31 cellular contexts compared by ENCODE assay signal in the genomic region with DNA sequence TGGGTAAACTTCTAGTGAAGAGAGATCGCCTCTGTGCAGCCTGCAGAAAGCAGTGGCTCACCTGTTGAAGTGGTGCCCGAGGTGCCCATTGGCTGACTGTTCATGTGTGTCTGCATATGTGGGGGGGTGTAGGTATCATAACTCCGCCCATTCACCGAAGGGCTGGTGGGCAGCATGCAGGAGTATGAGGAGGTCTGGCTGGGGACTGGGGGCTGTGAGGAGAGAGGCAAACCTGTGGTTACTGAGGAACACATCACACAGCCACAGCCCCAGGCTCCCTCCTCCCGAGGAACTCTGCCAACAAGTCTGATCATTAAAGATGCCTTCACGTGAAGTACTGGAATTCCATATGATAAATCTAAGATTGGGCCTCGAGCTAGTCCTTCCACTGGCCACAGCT. TPM values are rescaled to one million over a fixed set of nuclear protein-coding genes. Genes with fewer than 3 reads are reported as not detected.
"Had no signal": no experiment of that assay in that cellular context is flagged by ENCODE, and none has a peak within 500 bp of the region (broad histone marks: within the 10 kb centered on the region; RNA-seq: fewer than 3 reads in every experiment).

No MANE protein-coding gene starts in this region.

- H3K9me3 ChIP-seq: pancreas, prostate gland, right lobe of liver, sigmoid colon, stomach, thoracic aorta, thyroid gland, tibial nerve, upper lobe of left lung, vagina had no signal

- H3K4me1 ChIP-seq: pancreas, prostate gland, right lobe of liver, stomach, thyroid gland, tibial nerve, upper lobe of left lung, vagina had no signal

- H3K27ac ChIP-seq: pancreas, prostate gland, right lobe of liver, sigmoid colon, stomach, thoracic aorta, thyroid gland, tibial nerve, upper lobe of left lung, vagina had no signal

- H3K4me1 Mint-ChIP-seq: naive thymus-derived CD8-positive, alpha-beta T cell; stimulated activated effector memory CD8-positive, alpha-beta T cell treated with anti-CD3 and anti-CD28 coated beads, Interleukin-12 subunit alpha, Interleukin-12 subunit beta, amount 100 ng/mL, for 72 hours; stimulated activated naive B cell treated with anti-CD40 and anti-IgM and Interleukin-4, amounts not matched to agents 10 μg/mL and 1 μg/mL and 100 μg/mL, for 72 hours had no signal

- H3K27ac Mint-ChIP-seq: natural killer cell treated with Interleukin-12 subunit alpha and Interleukin-12 subunit beta and Interleukin-15 and Interleukin-18, amount 100 ng/mL, for 72 hours; nephron progenitor cell; stimulated activated effector memory CD8-positive, alpha-beta T cell treated with anti-CD3 and anti-CD28 coated beads, Interleukin-12 subunit alpha, Interleukin-12 subunit beta, amount 100 ng/mL, for 72 hours; stimulated activated naive B cell treated with anti-CD40 and anti-IgM and Interleukin-4, amounts not matched to agents 10 μg/mL and 1 μg/mL and 100 μg/mL, for 72 hours; stimulated activated naive CD8-positive, alpha-beta T cell treated with anti-CD3 and anti-CD28 coated beads, Interleukin-15, Interleukin-2, amounts not matched to agents 100 ng/mL and 50 ng/mL, for 24 hours had no signal

- DNase-seq: naive thymus-derived CD8-positive, alpha-beta T cell; nephron progenitor cell; occipital lobe; pancreas; right cardiac atrium; right lobe of liver; sigmoid colon; small intestine; stimulated activated CD4-positive, alpha-beta T cell treated with anti-CD3 and anti-CD28 coated beads, Interleukin-15, amount 100 ng/mL, for 24 hours; stimulated activated CD4-positive, alpha-beta T cell treated with anti-CD3 and anti-CD28 coated beads, Interleukin-2, amount 100 ng/mL, for 24 hours; stimulated activated CD4-positive, alpha-beta T cell treated with anti-CD3 and anti-CD28 coated beads, Interleukin-2, amount 100 ng/mL, for 48 hours; stimulated activated CD4-positive, alpha-beta T cell treated with anti-CD3 and anti-CD28 coated beads, Interleukin-4, amount 100 ng/mL, for 24 hours; stimulated activated naive B cell treated with anti-CD40 and anti-IgM and Interleukin-4, amounts not matched to agents 10 μg/mL and 1 μg/mL and 100 μg/mL, for 72 hours; stimulated activated naive CD4-positive, alpha-beta T cell treated with Interleukin-2 at 50 U/mL for 16 hours; stomach; thyroid gland; trophoblast cell; upper lobe of left lung had no signal

- H3K4me3 Mint-ChIP-seq: naive thymus-derived CD8-positive, alpha-beta T cell; natural killer cell treated with Interleukin-12 subunit alpha and Interleukin-12 subunit beta and Interleukin-15 and Interleukin-18, amount 100 ng/mL, for 72 hours; nephron progenitor cell; neural crest cell; stimulated activated effector memory CD8-positive, alpha-beta T cell treated with anti-CD3 and anti-CD28 coated beads, Interleukin-12 subunit alpha, Interleukin-12 subunit beta, amount 100 ng/mL, for 72 hours; stimulated activated naive B cell treated with anti-CD40 and anti-IgM and Interleukin-4, amounts not matched to agents 10 μg/mL and 1 μg/mL and 100 μg/mL, for 72 hours; stimulated activated naive CD8-positive, alpha-beta T cell treated with anti-CD3 and anti-CD28 coated beads, Interleukin-15, Interleukin-2, amounts not matched to agents 100 ng/mL and 50 ng/mL, for 24 hours had no signal

- H3K27me3 ChIP-seq: pancreas, right lobe of liver, upper lobe of left lung, vagina had no signal

- H3K9me3 Mint-ChIP-seq: natural killer cell treated with Interleukin-12 subunit alpha and Interleukin-12 subunit beta and Interleukin-15 and Interleukin-18, amount 100 ng/mL, for 72 hours; nephron progenitor cell; neural crest cell; stimulated activated effector memory CD8-positive, alpha-beta T cell treated with anti-CD3 and anti-CD28 coated beads, Interleukin-12 subunit alpha, Interleukin-12 subunit beta, amount 100 ng/mL, for 72 hours; stimulated activated naive B cell treated with anti-CD40 and anti-IgM and Interleukin-4, amounts not matched to agents 10 μg/mL and 1 μg/mL and 100 μg/mL, for 72 hours; stimulated activated naive CD8-positive, alpha-beta T cell treated with anti-CD3 and anti-CD28 coated beads, Interleukin-15, Interleukin-2, amounts not matched to agents 100 ng/mL and 50 ng/mL, for 24 hours had no signal

- H3K4me3 ChIP-seq: pancreas, prostate gland, right lobe of liver, sigmoid colon, stomach, thoracic aorta, thyroid gland, tibial nerve, upper lobe of left lung, vagina had no signal

- H3K36me3 ChIP-seq: pancreas, prostate gland, right lobe of liver, sigmoid colon, stomach, thyroid gland, upper lobe of left lung, vagina had no signal

- H3K36me3 Mint-ChIP-seq: natural killer cell treated with Interleukin-12 subunit alpha and Interleukin-12 subunit beta and Interleukin-15 and Interleukin-18, amount 100 ng/mL, for 72 hours; stimulated activated effector memory CD8-positive, alpha-beta T cell treated with anti-CD3 and anti-CD28 coated beads, Interleukin-12 subunit alpha, Interleukin-12 subunit beta, amount 100 ng/mL, for 72 hours had no signal

RNA-seq across cellular contexts. Expression of a gene that starts 20.5 kb away (rescaled TPM):
- total RNA-seq: naive thymus-derived CD8-positive, alpha-beta T cell; natural killer cell treated with Interleukin-12 subunit alpha and Interleukin-12 subunit beta and Interleukin-15 and Interleukin-18, amount 100 ng/mL, for 72 hours; osteocyte; posterior vena cava; right cardiac atrium; right lobe of liver; sigmoid colon; skeletal muscle tissue; subcutaneous adipose tissue; thyroid gland; tibial nerve; upper lobe of left lung; ureter; vagina had no signal
